ENCODE assay signal across 26 cellular contexts in genomic region chr2:158962074-158962473, GRCh38. TPM values are rescaled to one million over a fixed set of nuclear protein-coding genes. Genes with fewer than 3 reads are reported as not detected.
DNase-seq lines count a peak whose midpoint lies in the region; ATAC-seq, FAIRE-seq and TF ChIP-seq lines count a peak whose summit lies in the region.
"Had no signal": no experiment of that assay in that cellular context is flagged by ENCODE, and none has a peak within 500 bp of the region (broad histone marks: within the 10 kb centered on the region; RNA-seq: fewer than 3 reads in every experiment).

No MANE protein-coding gene starts in this region.

- TF ChIP-seq EP300 in K562 (IDR thresholded peaks at IDR 0.05; ENCODE audit: low read length) (no peak), transverse colon (IDR thresholded peaks at IDR 0.05; ENCODE audit: low read depth) (no peak)

- H3K9me3 ChIP-seq in HEK293 (ENCODE audit: control insufficient read depth, insufficient read depth, low read depth, low read length) (no peaks in the 10 kb centered on the region), K562 (replicated peaks; ENCODE audit: control insufficient read depth, insufficient read depth, low read depth, low read length) (no peaks in the 10 kb centered on the region), prostate gland (no peaks in the 10 kb centered on the region), transverse colon (no peaks in the 10 kb centered on the region)
- H3K9me3 ChIP-seq: BE2C, BLaER1 had no signal

- POLR2A ChIA-PET in HEK293 (lab: Yijun Ruan, JAX): interaction anchor here (0.6 to 1.0 kb wide), 2 partner anchors 9 to 175 kb away, joined by 3 read pairs; no protein-coding TSS in a partner anchor
- POLR2A ChIA-PET in K562 (lab: Yijun Ruan, JAX): interaction anchor here (1.1 kb wide), 1 partner anchor 23 kb away, joined by 6 read pairs; no protein-coding TSS in a partner anchor

- in situ Hi-C loops in K562 (cut with MboI): no loop called here
- in situ Hi-C loops in transverse colon (cut with MboI; ENCODE audit: low pct_ligation_motif_present in 1 of 4, low pct_unique_long_range_greater_than_20kb in 1 of 4, low sequenced_read_pairs in 3 of 4): no loop called here

- H3K27ac ChIP-seq in HEK293 (ENCODE audit: extremely low read depth, low read depth, low read length): no peak overlapping the region
- H3K27ac ChIP-seq in K562 (ENCODE audit: extremely low read depth, low read depth, low read length): no peak overlapping the region
- no peak overlapping the region for H3K27ac ChIP-seq in prostate gland
- H3K27ac ChIP-seq in transverse colon: no peak overlapping the region
- H3K27ac ChIP-seq: BLaER1 had no signal

- H4K20me1 ChIP-seq in K562 (replicated peaks; ENCODE audit: control insufficient read depth, insufficient read depth, low read length): no peaks in the 10 kb centered on the region

- no peak for ATAC-seq in K562
- ATAC-seq: GM12878 had no signal

- TF ChIP-seq POLR2A in K562 (conservative IDR thresholded peaks at IDR 0.05) (no peak), prostate gland (IDR thresholded peaks at IDR 0.05) (no peak), transverse colon (IDR thresholded peaks at IDR 0.05) (no peak)

- no peak overlapping the region for H3K9ac ChIP-seq in K562 (ENCODE audit: insufficient read depth in 1 of 2, low read depth in 2 of 2, low read length in 2 of 2)
- H3K9ac ChIP-seq: BLaER1 had no signal

- 35% methylated on average over 1 of the region's 1 CpG for WGBS in K562 (ENCODE audit: insufficient coverage, low coverage, missing lambda C conversion rate)
- 93% methylated on average over 1 of the region's 1 CpG for WGBS in prostate gland
- 86 to 97% methylated on average over 1 of the region's 1 CpG for WGBS in transverse colon (ENCODE audit: low coverage in 1 of 2), 2 donors

- H3K27me3 ChIP-seq in K562 (ENCODE audit: control insufficient read depth in 2 of 2, insufficient read depth in 2 of 2, low read length in 2 of 2) (peaks cover 0 to 3% of the 10 kb centered on the region in 2 experiments; a peak in 4 of 5 replicates), prostate gland (replicated peaks; ENCODE audit: insufficient read depth) (no peaks in the 10 kb centered on the region), transverse colon (no peaks in the 10 kb centered on the region)
- H3K27me3 ChIP-seq: BE2C had no signal

- no peak overlapping the region for H3K4me2 ChIP-seq in K562 (ENCODE audit: insufficient read depth, low read length)
- H3K4me2 ChIP-seq: BLaER1 had no signal

- CTCF ChIA-PET in HEK293 (lab: Yijun Ruan, JAX): interaction anchor here (0.6 to 1.3 kb wide), 3 partner anchors 37 to 171 kb away, joined by 3 read pairs; no protein-coding TSS in a partner anchor
- CTCF ChIA-PET in K562 (lab: Yijun Ruan, JAX; ENCODE audit: low intra/inter-chr PET ratio): no interaction called here

- H2AFZ ChIP-seq in K562 (ENCODE audit: low read depth, low read length): no peak overlapping the region

- no peaks in the 10 kb centered on the region for H3K36me3 ChIP-seq in HEK293 (ENCODE audit: control insufficient read depth in 2 of 2, insufficient read depth in 1 of 2, low read length in 2 of 2)
- no peaks in the 10 kb centered on the region for H3K36me3 ChIP-seq in K562 (ENCODE audit: control insufficient read depth, insufficient read depth, low read length)
- H3K36me3 ChIP-seq in prostate gland: no peaks in the 10 kb centered on the region
- H3K36me3 ChIP-seq in transverse colon: no peaks in the 10 kb centered on the region
- H3K36me3 ChIP-seq: BE2C, BLaER1 had no signal

- no peak for DNase-seq in K562 (ENCODE audit: extremely low read depth in 1 of 4, low spot score in 3 of 4)
- no peak for DNase-seq in prostate gland (ENCODE audit: low spot score)
- no peak for DNase-seq in epidermal melanocyte (ENCODE audit: insufficient read length, low spot score)
- no peak for DNase-seq in transverse colon
- DNase-seq: 8988T; ACHN; BE2C; C1 segment of cervical spinal cord; CD4-positive, alpha-beta memory T cell; CD4-positive, CD25-positive, alpha-beta regulatory T cell; CD8-positive, alpha-beta memory T cell; COR-L47; DMS 273 treated with DMSO at 0.1 percent for 48 hours; DMS153; DMS53; DMS79; DND-41; EL; GDM1 had no signal

- no peak for TF ChIP-seq RAD21 in K562 (CRISPR knock-in tag; conservative IDR thresholded peaks at IDR 0.05 in 1 of 2, IDR thresholded peaks at IDR 0.05 in 1 of 2)

- no TSS peak for BruUV-seq in K562 (replicated peaks; lab: Mats Ljungman, UMichigan)

- TF ChIP-seq CTCF in HEK293 (tag by site-specific recombination; IDR thresholded peaks at IDR 0.05) (no peak), K562 (IDR thresholded peaks at IDR 0.05 in 2 of 3, conservative IDR thresholded peaks at IDR 0.05 in 1 of 3; ENCODE audit: insufficient read depth in 2 of 3, low read depth in 1 of 3, low read length in 3 of 3) (no peak), prostate gland (IDR thresholded peaks at IDR 0.05) (no peak), transverse colon (IDR thresholded peaks at IDR 0.05) (no peak)

- H3K4me3 ChIP-seq in HEK293 (ENCODE audit: low read depth, low read length): no peak overlapping the region
- no peak overlapping the region for H3K4me3 ChIP-seq in K562
- no peak overlapping the region for H3K4me3 ChIP-seq in prostate gland
- H3K4me3 ChIP-seq in transverse colon: no peak overlapping the region
- H3K4me3 ChIP-seq: BLaER1, GM12878 had no signal

- H3K4me1 ChIP-seq in HEK293 (ENCODE audit: control insufficient read depth, insufficient read depth, low read length) (peaks cover 18% of the 10 kb centered on the region), K562 (replicated peaks in 1 of 2; ENCODE audit: control insufficient read depth in 2 of 2, insufficient read depth in 2 of 2, low read length in 2 of 2) (no peaks in the 10 kb centered on the region), prostate gland (replicated peaks) (no peaks in the 10 kb centered on the region), transverse colon (peaks cover 0 to 5% (median 0%) of the 10 kb centered on the region in 4 donors)
- H3K4me1 ChIP-seq: BE2C, BLaER1 had no signal

- no peaks in the 10 kb centered on the region for H3K9me1 ChIP-seq in K562 (ENCODE audit: control insufficient read depth, insufficient read depth, low read length)

- intact Hi-C loops in K562 (cut with micrococcal nuclease): no loop called here
- intact Hi-C loops in prostate gland (cut with DNase I): no loop called here
- intact Hi-C loops in transverse colon (cut with DNase I; ENCODE audit: low total_unique reads): loop anchor here (10.0 kb wide), 1 partner anchor 153 kb away; no protein-coding TSS in a partner anchor

- no peak for FAIRE-seq in K562 (lab: Jason Lieb, UNC)
- FAIRE-seq: A204.1, GM12878, GM12892, GM18507 had no signal

- no peaks in the 10 kb centered on the region for H3K79me2 ChIP-seq in K562 (ENCODE audit: control insufficient read depth, insufficient read depth, low read length)

TF ChIP-seq in HEK293, 187 proteins besides CTCF, POLR2A, EP300 and RAD21:
- TF ChIP-seq ZNF146 (tag by site-specific recombination; IDR thresholded peaks at IDR 0.05) (peak; percentile 91), KLF16 (tag by site-specific recombination; IDR thresholded peaks at IDR 0.05) (no peak), ZNF521 (tag by site-specific recombination; IDR thresholded peaks at IDR 0.05) (no peak), ZNF174 (tag by site-specific recombination; IDR thresholded peaks at IDR 0.05) (no peak), ZNF777 (tag by site-specific recombination; IDR thresholded peaks at IDR 0.05; ENCODE audit: borderline replicate concordance) (no peak)
- TF ChIP-seq, protein P1, sequence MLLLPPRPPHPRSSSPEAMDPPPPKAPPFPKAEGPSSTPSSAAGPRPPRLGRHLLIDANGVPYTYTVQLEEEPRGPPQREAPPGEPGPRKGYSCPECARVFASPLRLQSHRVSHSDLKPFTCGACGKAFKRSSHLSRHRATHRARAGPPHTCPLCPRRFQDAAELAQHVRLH (tag by site-specific recombination; IDR thresholded peaks at IDR 0.05): 0 out of 2 replicates have a peak, but pooled peaks have one; percentile 65
TF ChIP-seq in HEK293: peak in this region for 2.

TF ChIP-seq in K562, 482 proteins besides CTCF, POLR2A, EP300 and RAD21:
- TF ChIP-seq RBM25 (IDR thresholded peaks at IDR 0.05; ENCODE audit: low read depth, low read length, severe bottlenecking): peak; percentile 45
- no peak for TF ChIP-seq MAFK (IDR thresholded peaks at IDR 0.05; ENCODE audit: low read length)
- peak; percentile 60 for TF ChIP-seq ZNF146 (CRISPR knock-in tag; IDR thresholded peaks at IDR 0.05; ENCODE audit: unreplicated experiment)
- no peak for TF ChIP-seq CSDE1 (IDR thresholded peaks at IDR 0.05)
- TF ChIP-seq FOS (IDR thresholded peaks at IDR 0.05; ENCODE audit: extremely low read depth, insufficient read length): no peak
- no peak for TF ChIP-seq ZNF184 (CRISPR knock-in tag; IDR thresholded peaks at IDR 0.05)
- TF ChIP-seq ZNF232 (CRISPR knock-in tag; IDR thresholded peaks at IDR 0.05): no peak
TF ChIP-seq in K562: peak in this region for 2.

RNA-seq across cellular contexts. Expression of gene TANC1, which starts 6.4 kb away (rescaled TPM):
- total RNA-seq in K562 (2011; cell fraction: chromatin; rRNA removed; ENCODE audit: low replicate concordance): 0.39 and 0.53 TPM in 2 replicates
- total RNA-seq in K562 (2011; cell fraction: nucleolus; rRNA removed): 0.13 and 0.33 TPM in 2 replicates
- 0.22 and 0.31 TPM in 2 replicates for total RNA-seq in K562 (2011; cell fraction: nucleoplasm; rRNA removed)
- total RNA-seq in K562 (2014; rRNA removed) (under 0.01 and 0.04 TPM in 2 replicates), K562 (2014; rRNA removed; fragmentation: Illumina TruSeq; extraction: Trizol) (0.06 and 0.07 TPM in 2 replicates), K562 (2015; rRNA removed; fragmentation: Illumina TruSeq; extraction: Trizol) (0.07 and 0.15 TPM in 2 replicates), K562 (2021) (0.13 and 0.20 TPM in 2 replicates), prostate gland (10 to 100 TPM; 33.5 to 39.7 TPM), transverse colon (100 to 1,000 TPM in 1 of 4 donors, 10 to 100 TPM in 3; 34.5 to 125 (median 47.0) TPM)
- polyA plus RNA-seq in K562 (2011; rRNA removed) (0.14 and 0.18 TPM in 2 replicates), K562 (2014; fragmentation: Illumina TruSeq; extraction: Trizol) (0.03 and 0.07 TPM in 2 replicates), K562 (2014; fragmentation: Nextera tagmentation; extraction: Ambion mirVana) (under 1 TPM in 1 of 2 experiments, not detected in 1; 0.03 TPM), K562 (2014; rRNA removed) (0.03 and 0.05 TPM in 2 replicates)
- polyA plus RNA-seq in K562 (2011; cell fraction: cytosol; rRNA removed): 0.06 and 0.12 TPM in 2 replicates
- 0.42 and 0.74 TPM in 2 replicates for polyA plus RNA-seq in K562 (2011; cell fraction: nucleus; rRNA removed)
- polyA plus RNA-seq in K562 (2012): 0.18 and 0.22 TPM in 2 replicates
- 0.39 and 0.45 TPM in 2 replicates for polyA minus RNA-seq in K562 (2011; rRNA and poly(A)+ RNA removed)
- polyA minus RNA-seq in K562 (2011; cell fraction: cytosol; rRNA and poly(A)+ RNA removed): 0.29 and 0.64 TPM in 2 replicates
- polyA minus RNA-seq in K562 (2011; cell fraction: nucleus; rRNA and poly(A)+ RNA removed): 0.33 and 0.40 TPM in 2 replicates
- polyA plus RNA-seq: CD14-positive monocyte had no signal

Comparison
In these comparisons a context has a peak if more than half of its experiments do, and no peak if none do; other contexts are left out.
1. RNA of gene TANC1, which starts 6.4 kb away (total RNA-seq): 34.5 to 125 TPM in transverse colon and 33.5 to 39.7 TPM in prostate gland; under 0.01 to 0.53 TPM in K562; every median in the first group is over 10 times any median in the second.
2. Of the 44 proteins assayed by ChIP-seq in both K562 and HEK293: peak only in K562: none; only in HEK293: none; in both: ZNF146; in neither: 43.